16 cellular contexts compared by ENCODE assay signal in the genomic region with DNA sequence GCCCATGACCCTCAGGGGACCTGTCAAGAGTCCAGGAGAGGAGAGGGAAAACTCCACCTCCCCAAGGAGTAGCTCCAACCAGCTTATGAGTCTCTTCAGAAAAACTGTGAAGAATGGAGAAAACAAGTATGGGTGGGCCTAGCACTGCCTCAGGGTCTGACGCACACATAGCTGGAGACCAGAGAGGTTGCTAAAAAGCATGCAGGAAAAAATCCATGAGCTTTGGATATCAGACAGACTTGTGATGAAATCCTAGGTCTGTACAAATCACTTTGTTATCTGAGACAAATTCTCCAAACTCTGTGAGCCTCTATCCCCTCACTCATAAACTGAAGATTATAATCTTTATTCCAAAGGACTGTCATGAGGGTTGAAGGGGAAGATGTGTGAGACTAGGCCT.
DNase-seq lines count a peak whose midpoint lies in the region; ATAC-seq and TF ChIP-seq lines count a peak whose summit lies in the region.
"Had no signal": no experiment of that assay in that cellular context is flagged by ENCODE, and none has a peak within 500 bp of the region (broad histone marks: within the 10 kb centered on the region; RNA-seq: fewer than 3 reads in every experiment).

No MANE protein-coding gene starts in this region.

- no peak for ATAC-seq in GM19463 (IDR thresholded peaks at IDR 0.05; ENCODE audit: unreplicated experiment)
- ATAC-seq in activated CD8-positive, alpha-beta T cell treated with anti-CD3 and anti-CD28 coated beads, Interleukin-2, amount 10 ng/mL, durations not matched to agents 7 days and 5 days = no peak
- ATAC-seq: PC-3 had no signal

- no peak overlapping the region for H3T11ph ChIP-seq in H9 (ENCODE audit: low read length)

- no peak overlapping the region for H3K14ac ChIP-seq in H9 (ENCODE audit: insufficient read depth, low read length)

- H3K36me3 ChIP-seq in esophagus muscularis mucosa = no peaks in the 10 kb centered on the region
- H3K36me3 ChIP-seq in subcutaneous abdominal adipose tissue (ENCODE audit: control insufficient read depth in 5 of 5, insufficient read depth in 5 of 5, low read length in 5 of 5) = no peaks in the 10 kb centered on the region
- H3K36me3 ChIP-seq: BE2C had no signal

- POLR2A ChIA-PET in activated CD8-positive, alpha-beta T cell treated with anti-CD3 and anti-CD28 coated beads, Interleukin-2, amount 10 ng/mL, durations not matched to agents 7 days and 5 days (lab: Charles Lee) = interaction anchor here (0.6 kb wide), 1 partner anchor 1268 kb away, joined by 3 read pairs; no protein-coding TSS in a partner anchor

- H2AFZ ChIP-seq in H9 (ENCODE audit: low read length) = no peak overlapping the region

- H4K8ac ChIP-seq in H9 (replicated peaks; ENCODE audit: insufficient read length, low read depth, low read length) = no peak overlapping the region

- H3K79me2 ChIP-seq in H9 (ENCODE audit: insufficient read depth, low read length) = no peaks in the 10 kb centered on the region

- no peak overlapping the region for H3K4me3 Mint-ChIP-seq in H9
- no peak overlapping the region for H3K4me3 Mint-ChIP-seq in neural crest cell
- H3K4me3 Mint-ChIP-seq in activated CD8-positive, alpha-beta T cell treated with anti-CD3 and anti-CD28 coated beads, Interleukin-2, amount 10 ng/mL, durations not matched to agents 7 days and 5 days = no peak overlapping the region
- H3K4me3 Mint-ChIP-seq: CD4-positive, alpha-beta memory T cell had no signal

- TF ChIP-seq POLR2A in esophagus muscularis mucosa (IDR thresholded peaks at IDR 0.05; ENCODE audit: low read depth) = no peak

- H2BK20ac ChIP-seq in H9 (ENCODE audit: low read depth, low read length, poor library complexity, severe bottlenecking) = no peak overlapping the region

- H2BK12ac ChIP-seq in H9 (ENCODE audit: insufficient read length, low read depth, low read length) = no peak overlapping the region

- CTCF ChIA-PET in activated CD8-positive, alpha-beta T cell treated with anti-CD3 and anti-CD28 coated beads, Interleukin-2, amount 10 ng/mL, durations not matched to agents 7 days and 5 days (lab: Charles Lee) = no interaction called here

- H3K4me3 ChIP-seq in esophagus muscularis mucosa (no peak overlapping the region), subcutaneous abdominal adipose tissue (ENCODE audit: low read depth in 1 of 5, low read length in 5 of 5) (no peak overlapping the region)

- H3K27me3 ChIP-seq in H9 (ENCODE audit: insufficient read depth, low read length) (no peaks in the 10 kb centered on the region), esophagus muscularis mucosa (no peaks in the 10 kb centered on the region), subcutaneous abdominal adipose tissue (ENCODE audit: control insufficient read depth in 5 of 5, insufficient read depth in 4 of 5, low read length in 5 of 5) (no peaks in the 10 kb centered on the region)
- H3K27me3 ChIP-seq: BE2C had no signal

- H3K79me1 ChIP-seq in H9 (ENCODE audit: insufficient read depth, low read depth, low read length, poor library complexity, severe bottlenecking) = no peaks in the 10 kb centered on the region

- H3K4me1 ChIP-seq in H9 (ENCODE audit: insufficient read depth, low read length) (peaks cover 2% of the 10 kb centered on the region; the same call in 1 of the 2 replicates), esophagus muscularis mucosa (peaks cover 23 to 37% (median 30%) of the 10 kb centered on the region in 4 donors), subcutaneous abdominal adipose tissue (ENCODE audit: control insufficient read depth in 5 of 5, insufficient read depth in 5 of 5, low read length in 5 of 5) (peaks cover 14 to 32% (median 31%) of the 10 kb centered on the region in 5 donors)
- H3K4me1 ChIP-seq: BE2C had no signal

- H3K18ac ChIP-seq in H9 (ENCODE audit: insufficient read length, low read depth, low read length) = no peak overlapping the region

- H2BK120ac ChIP-seq in H9 (ENCODE audit: low read depth, low read length, poor library complexity, severe bottlenecking) = no peak overlapping the region

- H2BK15ac ChIP-seq in H9 (ENCODE audit: low read depth, low read length) = no peak overlapping the region

- no peak overlapping the region for H3K4ac ChIP-seq in H9 (ENCODE audit: low read depth, low read length)

- TF ChIP-seq CTCF in H9 (conservative IDR thresholded peaks at IDR 0.05) (no peak), esophagus muscularis mucosa (IDR thresholded peaks at IDR 0.05) (no peak), neural crest cell (conservative IDR thresholded peaks at IDR 0.05) (no peak)

- H3K56ac ChIP-seq in H9 (ENCODE audit: insufficient read length, low read depth, low read length) = no peak overlapping the region

- H3K4me1 Mint-ChIP-seq in H9 = peaks cover 40 to 45% of the 10 kb centered on the region in 2 experiments
- H3K4me1 Mint-ChIP-seq in neural crest cell = peaks cover 46% of the 10 kb centered on the region
- peaks cover 11% of the 10 kb centered on the region for H3K4me1 Mint-ChIP-seq in activated CD8-positive, alpha-beta T cell treated with anti-CD3 and anti-CD28 coated beads, Interleukin-2, amount 10 ng/mL, durations not matched to agents 7 days and 5 days (ENCODE audit: low read depth)

- H3K27ac Mint-ChIP-seq in H9 (no peak overlapping the region; a peak in 1 of 7 replicates), neural crest cell (ENCODE audit: unreplicated experiment) (peak overlapping the region; percentile 16)
- no peak overlapping the region for H3K27ac Mint-ChIP-seq in activated CD8-positive, alpha-beta T cell treated with anti-CD3 and anti-CD28 coated beads, Interleukin-2, amount 10 ng/mL, durations not matched to agents 7 days and 5 days
- H3K27ac Mint-ChIP-seq: CD4-positive, alpha-beta memory T cell had no signal

- no CpG with 5 or more reads among the region's 1 CpG for WGBS in H9 (ENCODE audit: extremely low coverage, insufficient read length, low lambda C conversion rate)
- 90% methylated on average over 1 of the region's 1 CpG for WGBS in esophagus muscularis mucosa

- no peak overlapping the region for H3K23ac ChIP-seq in H9 (ENCODE audit: insufficient read length, low read depth, low read length)

- H3K36me3 Mint-ChIP-seq in H9 (ENCODE audit: insufficient read depth in 1 of 3, low read depth in 3 of 3) (peaks cover 5 to 13% (median 11%) of the 10 kb centered on the region in 3 experiments), neural crest cell (ENCODE audit: low read depth) (peaks cover 3% of the 10 kb centered on the region)
- no peaks in the 10 kb centered on the region for H3K36me3 Mint-ChIP-seq in activated CD8-positive, alpha-beta T cell treated with anti-CD3 and anti-CD28 coated beads, Interleukin-2, amount 10 ng/mL, durations not matched to agents 7 days and 5 days (ENCODE audit: low read depth)
- H3K36me3 Mint-ChIP-seq: CD4-positive, alpha-beta memory T cell had no signal

- no peak overlapping the region for H3K9ac ChIP-seq in H9 (ENCODE audit: extremely low read depth, insufficient read length, low read length)
- H3K9ac ChIP-seq in subcutaneous abdominal adipose tissue (ENCODE audit: low read length in 5 of 5) = no peak overlapping the region

- no peak overlapping the region for H4K91ac ChIP-seq in H9 (ENCODE audit: insufficient read length, low read depth, low read length)

- H3K23me2 ChIP-seq in H9 (ENCODE audit: insufficient read length, low read depth, low read length, poor library complexity, severe bottlenecking) = peaks cover 3% of the 10 kb centered on the region

- TF ChIP-seq EP300 in esophagus muscularis mucosa (IDR thresholded peaks at IDR 0.05) = no peak

- H4K20me1 ChIP-seq in H9 (ENCODE audit: control insufficient read depth, insufficient read depth, insufficient read length) = no peaks in the 10 kb centered on the region

- intact Hi-C loops in esophagus muscularis mucosa (cut with DNase I) = loop anchor here (10.0 kb wide), 1 partner anchor 549 kb away; no protein-coding TSS in a partner anchor

- H3K27me3 Mint-ChIP-seq in H9 (ENCODE audit: low read depth) = peaks cover 2% of the 10 kb centered on the region; the same call in 1 of the 2 replicates
- H3K27me3 Mint-ChIP-seq in neural crest cell (ENCODE audit: low read depth) = no peaks in the 10 kb centered on the region
- H3K27me3 Mint-ChIP-seq in activated CD8-positive, alpha-beta T cell treated with anti-CD3 and anti-CD28 coated beads, Interleukin-2, amount 10 ng/mL, durations not matched to agents 7 days and 5 days (ENCODE audit: low read depth) = peaks cover 2% of the 10 kb centered on the region
- H3K27me3 Mint-ChIP-seq: CD4-positive, alpha-beta memory T cell had no signal

- no peak overlapping the region for H3K27ac ChIP-seq in H9 (ENCODE audit: insufficient read length, low read depth, low read length)
- peak overlapping the region in 2 of 4 donors; percentile 13 to 55 for H3K27ac ChIP-seq in esophagus muscularis mucosa (replicated peaks in 1 of 4)
- peak overlapping the region; percentile 13 for H3K27ac ChIP-seq in subcutaneous abdominal adipose tissue (ENCODE audit: low read depth, low read length)
- H3K27ac ChIP-seq: HL-60 had no signal

- H3K4me2 ChIP-seq in H9 (ENCODE audit: insufficient read depth, insufficient read length, low read length) = no peak overlapping the region

- H4K5ac ChIP-seq in H9 (ENCODE audit: insufficient read length, low read depth, low read length) = peak overlapping the region; percentile 80

- peaks cover 9 to 16% of the 10 kb centered on the region in 2 experiments for H3K9me3 Mint-ChIP-seq in H9
- H3K9me3 Mint-ChIP-seq in neural crest cell = peaks cover 4% of the 10 kb centered on the region
- peaks cover 9% of the 10 kb centered on the region for H3K9me3 Mint-ChIP-seq in activated CD8-positive, alpha-beta T cell treated with anti-CD3 and anti-CD28 coated beads, Interleukin-2, amount 10 ng/mL, durations not matched to agents 7 days and 5 days (ENCODE audit: insufficient read depth)

- DNase-seq in H9 = no peak
- peak; percentile 10 for DNase-seq in esophagus muscularis mucosa (ENCODE audit: extremely low spot score)
- no peak for DNase-seq in neural crest cell (ENCODE audit: low read depth, low spot score)
- DNase-seq in NCI-H2196 treated with DMSO at 0.1 percent for 48 hours (lab: John Stamatoyannopoulos, UW; ENCODE audit: unreplicated experiment) = no peak
- no peak for DNase-seq in SHP77 (lab: John Stamatoyannopoulos, UW)
- DNase-seq in activated CD8-positive, alpha-beta T cell treated with anti-CD3 and anti-CD28 coated beads, Interleukin-2, amount 10 ng/mL, durations not matched to agents 7 days and 5 days = no peak
- DNase-seq: BE2C; CD4-positive, alpha-beta memory T cell; KG1; NCI-H1092; NCI-H1694 treated with DMSO at 0.1 percent for 48 hours; NCI-H748 treated with DMSO at 0.1 percent for 48 hours; PC-3 had no signal

- H3K9me3 ChIP-seq in H9 (ENCODE audit: control insufficient read depth, low read depth, low read length) = no peaks in the 10 kb centered on the region
- peaks cover 0 to 9% (median 7%) of the 10 kb centered on the region in 4 donors for H3K9me3 ChIP-seq in esophagus muscularis mucosa
- peaks cover 0 to 10% (median 3%) of the 10 kb centered on the region in 5 donors for H3K9me3 ChIP-seq in subcutaneous abdominal adipose tissue (ENCODE audit: control insufficient read depth in 5 of 5, low read length in 5 of 5)
- H3K9me3 ChIP-seq: BE2C had no signal

- H2AK5ac ChIP-seq in H9 (ENCODE audit: insufficient read length, low read length) = no peak overlapping the region

- H2BK5ac ChIP-seq in H9 (ENCODE audit: insufficient read length, low read length) = no peak overlapping the region
